8 cellular contexts compared by ENCODE assay signal in the genomic region with DNA sequence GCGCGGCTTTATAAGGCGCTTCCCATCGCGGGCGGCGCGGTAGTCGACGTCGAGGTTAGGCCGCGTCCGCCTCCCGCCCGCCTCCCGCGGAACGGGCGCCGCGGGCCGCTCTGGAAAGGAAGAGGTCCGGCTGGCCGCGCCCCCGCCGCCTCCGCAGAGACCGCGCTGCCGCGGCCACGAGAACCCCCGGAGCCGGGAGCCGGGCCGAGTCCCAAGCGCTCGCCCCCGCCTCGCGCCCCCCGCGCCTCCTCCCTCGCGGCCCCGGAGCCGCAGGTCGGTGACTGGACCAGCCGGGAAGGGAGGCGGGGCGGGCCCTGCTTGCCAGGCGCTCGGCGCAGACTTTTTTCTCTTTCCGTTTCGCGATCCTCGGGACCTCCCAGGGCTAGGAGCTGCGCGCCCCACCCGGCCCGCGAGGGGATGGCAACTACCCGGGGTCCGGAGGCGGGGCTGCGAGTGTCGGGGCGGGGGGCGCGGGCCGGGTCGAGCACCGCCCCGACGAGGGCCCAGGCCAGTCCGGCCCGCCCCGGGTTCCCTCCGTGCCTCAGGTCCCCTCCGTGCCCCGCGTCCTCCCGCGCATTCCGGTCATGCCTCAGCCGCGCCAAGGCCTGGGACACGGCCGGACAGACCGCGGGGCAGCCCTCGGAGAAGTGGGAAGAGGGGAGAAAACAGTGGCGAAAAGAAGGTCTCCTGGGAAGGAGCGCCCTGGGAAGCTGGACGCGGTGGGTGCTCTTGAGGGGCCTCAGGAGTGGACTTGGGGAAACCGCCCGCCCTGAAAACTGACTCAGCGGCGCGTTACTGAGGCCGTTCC. TPM values are rescaled to one million over a fixed set of nuclear protein-coding genes. Genes with fewer than 3 reads are reported as not detected.
DNase-seq lines count a peak whose midpoint lies in the region; ATAC-seq, FAIRE-seq and TF ChIP-seq lines count a peak whose summit lies in the region.

No MANE protein-coding gene starts in this region.

- H3K9ac ChIP-seq in kidney (ENCODE audit: low read length in 2 of 2), result peak overlapping the region in 1 of 2 donors; percentile 88

- no peak overlapping the region for H3K27ac ChIP-seq in GM23338 (ENCODE audit: low read depth)
- H3K27ac ChIP-seq in kidney (ENCODE audit: low read depth in 2 of 2, low read length in 2 of 2), result peak overlapping the region; percentile 94 to 95

- intact Hi-C loops in kidney (cut with DNase I), result no loop called here

- H3K27ac Mint-ChIP-seq in GM23338, result no peak overlapping the region

- no peaks in the 10 kb centered on the region for H3K36me3 Mint-ChIP-seq in GM23338 (ENCODE audit: low read depth)

- H3K4me1 ChIP-seq in GM23338 (ENCODE audit: insufficient read depth) (peaks cover 20% of the 10 kb centered on the region), kidney (ENCODE audit: control insufficient read depth in 1 of 2, insufficient read depth in 1 of 2, low read depth in 1 of 2, low read length in 2 of 2) (peaks cover 7 to 8% of the 10 kb centered on the region in 2 donors)

- H3K9me3 Mint-ChIP-seq in GM23338, result no peaks in the 10 kb centered on the region

- H3K36me3 ChIP-seq in GM23338 (ENCODE audit: insufficient read depth) (no peaks in the 10 kb centered on the region), MG63 (peaks cover 18% of the 10 kb centered on the region), kidney (ENCODE audit: control insufficient read depth in 1 of 2, insufficient read depth in 2 of 2, low read length in 2 of 2) (no peaks in the 10 kb centered on the region)

- no peaks in the 10 kb centered on the region for H3K9me2 ChIP-seq in GM23338 (ENCODE audit: insufficient read depth)

- peak overlapping the region; percentile 96 for H2AFZ ChIP-seq in GM23338

- H3K9me3 ChIP-seq in MG63 (no peaks in the 10 kb centered on the region), kidney (ENCODE audit: control insufficient read depth in 1 of 2, low read length in 2 of 2) (no peaks in the 10 kb centered on the region)

- H4K20me1 ChIP-seq in GM23338 (replicated peaks; ENCODE audit: insufficient read depth), result no peaks in the 10 kb centered on the region

- H3K27me3 Mint-ChIP-seq in GM23338 (ENCODE audit: insufficient read depth, low read depth, poor library complexity), result peaks cover 51% of the 10 kb centered on the region

- no peak for FAIRE-seq in kidney (lab: Jason Lieb, UNC)

- peak overlapping the region; percentile 59 for H3K4me3 Mint-ChIP-seq in GM23338

- H3K4me2 ChIP-seq in GM23338, result peak overlapping the region; percentile 93

- no peaks in the 10 kb centered on the region for H3K79me2 ChIP-seq in GM23338 (replicated peaks; ENCODE audit: insufficient read depth)

- H3K4me3 ChIP-seq in GM23338 (peak overlapping the region; percentile 75), MG63 (peak overlapping the region; percentile 66), kidney (ENCODE audit: low read length in 2 of 2) (peak overlapping the region; percentile 31 to 71)

- DNase-seq in GM03348 (ENCODE audit: low spot score) (peak; percentile 96), GM23338 (ENCODE audit: low spot score) (peak; percentile 88), MG63 (peak; percentile 91), cerebellum (ENCODE audit: low spot score) (peak; percentile 31), kidney (peak; percentile 96)
- peak; percentile 38 for DNase-seq in activated CD4-positive, alpha-beta T cell treated with anti-CD3 and anti-CD28 coated beads for 1 hour
- DNase-seq in stimulated activated CD4-positive, alpha-beta T cell treated with anti-CD3 and anti-CD28 coated beads, Interleukin-12 subunit alpha, Interleukin-12 subunit beta, amount 100 ng/mL, for 4 hours, result peak; percentile 64
- no peak for DNase-seq in NK-92 treated with Interleukin-12 subunit alpha and Interleukin-12 subunit beta, amount 100 ng/mL, for 24 hours (lab: John Stamatoyannopoulos, UW)

- H3K4me1 Mint-ChIP-seq in GM23338, result peaks cover 36% of the 10 kb centered on the region

- TF ChIP-seq CTCF in GM23338 (conservative IDR thresholded peaks at IDR 0.05; ENCODE audit: low read depth in 2 of 2) (0 out of 4 replicates have a peak, but pooled peaks of 1 of the 2 experiments have one; percentile 1), kidney (IDR thresholded peaks at IDR 0.05; ENCODE audit: borderline replicate concordance, extremely low read depth, insufficient read depth) (peak; percentile 28)

- H3K27me3 ChIP-seq in GM23338 (ENCODE audit: insufficient read depth) (peaks cover 73% of the 10 kb centered on the region), MG63 (no peaks in the 10 kb centered on the region)

- H3F3A ChIP-seq in GM23338 (replicated peaks; ENCODE audit: low read depth), result peaks cover 7% of the 10 kb centered on the region

- ATAC-seq in GM23338, result peak; percentile 40

TF ChIP-seq in GM23338, 12 proteins besides CTCF, POLR2A, EP300 and RAD21:
- TF ChIP-seq ZNF331 (CRISPR knock-in tag; IDR thresholded peaks at IDR 0.05; ENCODE audit: low read depth), result no peak
- TF ChIP-seq EZH2 (IDR thresholded peaks at IDR 0.05; ENCODE audit: low read depth, unreplicated experiment), result peak; percentile 66
- TF ChIP-seq POLR2AphosphoS5 (IDR thresholded peaks at IDR 0.05; ENCODE audit: low read depth), result no peak
- no peak for TF ChIP-seq JUNB (IDR thresholded peaks at IDR 0.05; ENCODE audit: unreplicated experiment)

RNA-seq across cellular contexts. Expression of a gene that starts 0.4 kb away (rescaled TPM):
- 1.7 and 1.8 TPM in 2 replicates for total RNA-seq in GM23338 (2014; rRNA removed; shearing (Covaris generic))
- 0.78 and 1.2 TPM in 2 replicates for polyA plus RNA-seq in GM23338 (2016; fragmentation: Nextera tagmentation; extraction: Ambion mirVana)
- total RNA-seq in MG63 (2014; rRNA removed; shearing (Covaris generic); ENCODE audit: low replicate concordance), result 67.9 and 71.9 TPM in 2 replicates
- 17.6 TPM for total RNA-seq in cerebellum
- total RNA-seq in kidney, result 28.9 TPM
- polyA plus RNA-seq in kidney (ENCODE audit: insufficient read depth, low read depth, low replicate concordance), result 35.0 TPM
